ENCODE assay signal across 18 cellular contexts in the genomic region with DNA sequence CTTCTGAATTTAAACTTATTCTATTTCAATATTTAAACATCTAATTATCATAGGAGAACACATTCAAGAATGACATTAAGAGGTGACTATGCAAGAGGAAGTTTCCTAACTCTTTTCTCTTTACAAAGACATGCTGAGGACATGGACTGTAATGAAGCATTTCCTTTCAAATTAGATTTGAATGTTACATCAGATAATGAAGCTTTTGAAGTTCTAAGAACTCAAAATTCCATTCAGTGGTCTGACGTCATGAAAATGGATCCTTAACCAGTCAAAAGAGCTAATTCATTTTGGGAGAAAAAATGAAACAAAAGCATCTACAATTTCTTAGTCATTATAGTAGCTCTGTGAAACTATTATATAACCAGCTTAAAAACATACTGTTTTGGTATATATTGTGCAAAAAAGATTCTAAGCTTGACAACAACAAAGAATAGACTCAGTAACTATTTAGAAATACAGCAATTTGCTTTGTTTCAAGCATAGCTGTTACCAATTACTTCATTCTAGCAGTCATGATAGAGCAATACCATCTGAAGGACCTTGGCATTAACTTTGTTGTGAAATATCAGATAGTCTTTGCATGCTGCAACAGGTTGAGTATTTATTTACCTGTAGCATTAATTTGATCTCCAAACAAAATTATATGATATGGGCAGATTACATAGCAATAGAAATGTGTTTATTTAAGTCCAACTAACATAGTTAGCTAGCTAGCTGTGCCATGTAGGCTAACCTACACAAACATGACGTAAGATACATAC. TPM values are rescaled to one million over a fixed set of nuclear protein-coding genes. Genes with fewer than 3 reads are reported as not detected.
A peak's percentile ranks its signal among the peaks of the same experiment; 100 is the strongest.
DNase-seq lines count a peak whose midpoint lies in the region; ATAC-seq, FAIRE-seq and TF ChIP-seq lines count a peak whose summit lies in the region.
"Had no signal": no experiment of that assay in that cellular context is flagged by ENCODE, and none has a peak within 500 bp of the region (broad histone marks: within the 10 kb centered on the region; RNA-seq: fewer than 3 reads in every experiment).

No MANE protein-coding gene starts in this region.

- peak overlapping the region; percentile 44 for H3K27ac ChIP-seq in CD4-positive, alpha-beta memory T cell (ENCODE audit: low read depth, low read length)
- H3K27ac ChIP-seq in HL-60 (replicated peaks) (peak overlapping the region; percentile 57), HepG2 (ENCODE audit: extremely low read length, insufficient read depth, low read length) (no peak overlapping the region), PC-3 (ENCODE audit: low read length) (no peak overlapping the region)
- H3K27ac ChIP-seq: coronary artery, uterus had no signal

- no peaks in the 10 kb centered on the region for H3K9me3 ChIP-seq in CD4-positive, alpha-beta memory T cell (ENCODE audit: control insufficient read depth in 1 of 2, low read length in 2 of 2)
- H3K9me3 ChIP-seq in HepG2 (ENCODE audit: low read length) (no peaks in the 10 kb centered on the region), PC-3 (ENCODE audit: low read length) (no peaks in the 10 kb centered on the region)
- H3K9me3 ChIP-seq: HAP-1, uterus had no signal

- in situ Hi-C loops in HepG2 (cut with HindIII; ENCODE audit: extremely low pct_ligation_motif_present, low pct_unique_long_range_greater_than_20kb) = no loop called here

- peak in 1 of 5 donors; percentile 23 for DNase-seq in CD4-positive, alpha-beta memory T cell
- DNase-seq in HL-60 (ENCODE audit: low read depth in 1 of 2, low spot score in 1 of 2) = no peak
- no peak for DNase-seq in activated CD8-positive, alpha-beta T cell treated with anti-CD3 and anti-CD28 coated beads, Interleukin-2, amount 10 ng/mL, durations not matched to agents 7 days and 5 days
- DNase-seq in HepG2 (ENCODE audit: low spot score) = no peak
- no peak for DNase-seq in DMS79 treated with DMSO at 0.1 percent for 48 hours (lab: John Stamatoyannopoulos, UW)
- DNase-seq in DMS79 (lab: John Stamatoyannopoulos, UW) = no peak
- DNase-seq in PC-3 = no peak
- DNase-seq: anterior cingulate cortex; C1 segment of cervical spinal cord; kidney glomerular epithelial cell; NCI-H1105; NCI-H2227 treated with DMSO at 0.1 percent for 48 hours; stimulated activated CD4-positive, alpha-beta T cell treated with anti-CD3 and anti-CD28 coated beads, Interleukin-4, amount 100 ng/mL, for 4 hours; uterus had no signal

- H3K27me3 Mint-ChIP-seq in CD4-positive, alpha-beta memory T cell = no peaks in the 10 kb centered on the region
- H3K27me3 Mint-ChIP-seq in activated CD8-positive, alpha-beta T cell treated with anti-CD3 and anti-CD28 coated beads, Interleukin-2, amount 10 ng/mL, durations not matched to agents 7 days and 5 days (ENCODE audit: low read depth) = no peaks in the 10 kb centered on the region
- H3K27me3 Mint-ChIP-seq: IgD-negative memory B cell had no signal

- H3K9me2 ChIP-seq in PC-3 (replicated peaks; ENCODE audit: low read length) = no peaks in the 10 kb centered on the region

- BruUV-seq in HepG2 (replicated peaks; lab: Mats Ljungman, UMichigan) (no TSS peak), PC-3 (replicated peaks; lab: Mats Ljungman, UMichigan) (no TSS peak)

- no peaks in the 10 kb centered on the region for H3K36me3 ChIP-seq in CD4-positive, alpha-beta memory T cell (ENCODE audit: insufficient read depth, low read length)
- H3K36me3 ChIP-seq in HepG2 (replicated peaks in 1 of 2; ENCODE audit: control insufficient read depth in 1 of 2, insufficient read depth in 2 of 2, low read length in 2 of 2) = no peaks in the 10 kb centered on the region
- no peaks in the 10 kb centered on the region for H3K36me3 ChIP-seq in PC-3 (ENCODE audit: low read depth, low read length)
- H3K36me3 ChIP-seq: HAP-1, uterus had no signal

- TF ChIP-seq RAD21 in HepG2 (CRISPR knock-in tag; IDR thresholded peaks at IDR 0.05) = no peak

- FAIRE-seq in HepG2 (lab: Jason Lieb, UNC) = no peak

- CTCF ChIA-PET in CD4-positive, alpha-beta memory T cell (lab: Charles Lee; ENCODE audit: partially characterized antibody) = interaction anchor here (0.7 to 2.8 kb wide), 8 partner anchors 9 to 131 kb away, joined by 3 to 14 read pairs (median 4); a partner anchor contains a TSS
- CTCF ChIA-PET in activated CD8-positive, alpha-beta T cell treated with anti-CD3 and anti-CD28 coated beads, Interleukin-2, amount 10 ng/mL, durations not matched to agents 7 days and 5 days (lab: Charles Lee) = interaction anchor here (0.7 to 3.2 kb wide), 12 partner anchors 9 to 132 kb away, joined by 3 to 16 read pairs (median 4); a partner anchor contains a TSS
- CTCF ChIA-PET in HepG2 (lab: Yijun Ruan, JAX; ENCODE audit: low intra/inter-chr PET ratio, low total read pairs) (no interaction called here), PC-3 (lab: Charles Lee) (no interaction called here)

- H3K36me3 Mint-ChIP-seq in CD4-positive, alpha-beta memory T cell = no peaks in the 10 kb centered on the region
- H3K36me3 Mint-ChIP-seq in activated CD8-positive, alpha-beta T cell treated with anti-CD3 and anti-CD28 coated beads, Interleukin-2, amount 10 ng/mL, durations not matched to agents 7 days and 5 days (ENCODE audit: low read depth) = peaks cover 5% of the 10 kb centered on the region
- H3K36me3 Mint-ChIP-seq: IgD-negative memory B cell had no signal

- no peaks in the 10 kb centered on the region for H3K27me3 ChIP-seq in CD4-positive, alpha-beta memory T cell (ENCODE audit: insufficient read depth, low read length)
- H3K27me3 ChIP-seq in HL-60 (ENCODE audit: insufficient read depth, poor library complexity, severe bottlenecking) (no peaks in the 10 kb centered on the region), HepG2 (ENCODE audit: control insufficient read depth in 1 of 2, insufficient read depth in 2 of 2, low read length in 2 of 2) (no peaks in the 10 kb centered on the region), PC-3 (ENCODE audit: low read length) (no peaks in the 10 kb centered on the region)
- H3K27me3 ChIP-seq: uterus had no signal

- peak; percentile 21 for ATAC-seq in activated CD8-positive, alpha-beta T cell treated with anti-CD3 and anti-CD28 coated beads, Interleukin-2, amount 10 ng/mL, durations not matched to agents 7 days and 5 days
- ATAC-seq in HepG2 (no peak), PC-3 (no peak)

- H3K4me3 Mint-ChIP-seq in CD4-positive, alpha-beta memory T cell = peak overlapping the region in 1 of 8 donors; percentile 53
- H3K4me3 Mint-ChIP-seq in activated CD8-positive, alpha-beta T cell treated with anti-CD3 and anti-CD28 coated beads, Interleukin-2, amount 10 ng/mL, durations not matched to agents 7 days and 5 days = no peak overlapping the region

- TF ChIP-seq POLR2A in HepG2 (IDR thresholded peaks at IDR 0.05; ENCODE audit: insufficient read depth in 1 of 2, low read depth in 2 of 2, low read length in 2 of 2) = no peak

- no peak overlapping the region for H3K9ac ChIP-seq in HepG2 (ENCODE audit: insufficient read depth, low read depth, low read length)
- H3K9ac ChIP-seq in PC-3 (ENCODE audit: low read length) = no peak overlapping the region

- intact Hi-C loops in CD4-positive, alpha-beta memory T cell (cut with micrococcal nuclease) = loop anchor here (2.0 kb wide), 1 partner anchor 19 kb away; no protein-coding TSS in a partner anchor
- intact Hi-C loops in HepG2 (cut with micrococcal nuclease; ENCODE audit: unreplicated experiment) (no loop called here), PC-3 (cut with micrococcal nuclease) (no loop called here)

- TF ChIP-seq CTCF in HL-60 (IDR thresholded peaks at IDR 0.05; ENCODE audit: insufficient read depth, low read length) = no peak
- no peak for TF ChIP-seq CTCF in HepG2 (CRISPR knock-in tag; IDR thresholded peaks at IDR 0.05)
- TF ChIP-seq CTCF in PC-3 (conservative IDR thresholded peaks at IDR 0.05; ENCODE audit: low read depth, low read length) = no peak

- peaks cover under 1% of the 10 kb centered on the region for H3F3A ChIP-seq in PC-3 (ENCODE audit: low read length, unreplicated experiment)

- no peaks in the 10 kb centered on the region for H3K9me3 Mint-ChIP-seq in CD4-positive, alpha-beta memory T cell
- no peaks in the 10 kb centered on the region for H3K9me3 Mint-ChIP-seq in activated CD8-positive, alpha-beta T cell treated with anti-CD3 and anti-CD28 coated beads, Interleukin-2, amount 10 ng/mL, durations not matched to agents 7 days and 5 days (ENCODE audit: insufficient read depth)
- H3K9me3 Mint-ChIP-seq: IgD-negative memory B cell had no signal

- no peaks in the 10 kb centered on the region for H4K20me1 ChIP-seq in HepG2 (ENCODE audit: insufficient read depth, low read length)
- no peaks in the 10 kb centered on the region for H4K20me1 ChIP-seq in PC-3 (ENCODE audit: low read length)

- POLR2A ChIA-PET in CD4-positive, alpha-beta memory T cell (lab: Charles Lee; ENCODE audit: partially characterized antibody) = interaction anchor here (1.1 to 2.8 kb wide), 8 partner anchors 8 to 66 kb away, joined by 4 to 21 read pairs (median 8); a partner anchor contains a TSS
- POLR2A ChIA-PET in activated CD8-positive, alpha-beta T cell treated with anti-CD3 and anti-CD28 coated beads, Interleukin-2, amount 10 ng/mL, durations not matched to agents 7 days and 5 days (lab: Charles Lee) = interaction anchor here (0.5 to 1.3 kb wide), 4 partner anchors 13 to 58 kb away, joined by 3 to 5 read pairs (median 3); no protein-coding TSS in a partner anchor
- POLR2A ChIA-PET in HepG2 (lab: Yijun Ruan, JAX) (no interaction called here), PC-3 (lab: Charles Lee; ENCODE audit: unreplicated experiment) (interaction anchor here (0.5 kb wide), 1 partner anchor 9 kb away, joined by 3 read pairs; no protein-coding TSS in a partner anchor)

- peaks cover 21 to 38% (median 27%) of the 10 kb centered on the region in 4 donors for H3K4me1 Mint-ChIP-seq in CD4-positive, alpha-beta memory T cell
- peaks cover 40% of the 10 kb centered on the region for H3K4me1 Mint-ChIP-seq in activated CD8-positive, alpha-beta T cell treated with anti-CD3 and anti-CD28 coated beads, Interleukin-2, amount 10 ng/mL, durations not matched to agents 7 days and 5 days (ENCODE audit: low read depth)

- H2AFZ ChIP-seq in HepG2 (ENCODE audit: low read length) (no peak overlapping the region), PC-3 (ENCODE audit: low read length) (no peak overlapping the region)

- H3K4me3 ChIP-seq in CD4-positive, alpha-beta memory T cell (ENCODE audit: low read length in 2 of 2) = no peak overlapping the region
- H3K4me3 ChIP-seq in HL-60 (replicated peaks; ENCODE audit: insufficient read depth, low read length) (no peak overlapping the region), HepG2 (replicated peaks in 1 of 3; ENCODE audit: insufficient read depth in 1 of 3, low read depth in 2 of 3, low read length in 3 of 3) (no peak overlapping the region), PC-3 (ENCODE audit: low read length) (no peak overlapping the region)
- H3K4me3 ChIP-seq: coronary artery, HAP-1, uterus had no signal

- no peak overlapping the region for H3K4me2 ChIP-seq in HepG2 (ENCODE audit: low read depth, low read length)
- no peak overlapping the region for H3K4me2 ChIP-seq in PC-3 (ENCODE audit: low read length)

- TF ChIP-seq EP300 in HepG2 (IDR thresholded peaks at IDR 0.05; ENCODE audit: low read depth in 2 of 2, low read length in 2 of 2) (no peak), HepG2 (CRISPR knock-in tag; IDR thresholded peaks at IDR 0.05; ENCODE audit: borderline replicate concordance) (no peak)

- 15% methylated on average over 2 of the region's 2 CpGs for WGBS in HepG2 (ENCODE audit: low lambda C conversion rate)

- peak overlapping the region; percentile 17 to 94 (median 88) for H3K27ac Mint-ChIP-seq in CD4-positive, alpha-beta memory T cell
- H3K27ac Mint-ChIP-seq in activated CD8-positive, alpha-beta T cell treated with anti-CD3 and anti-CD28 coated beads, Interleukin-2, amount 10 ng/mL, durations not matched to agents 7 days and 5 days = no peak overlapping the region

- H3K79me2 ChIP-seq in HepG2 (ENCODE audit: insufficient read depth, low read length) = no peaks in the 10 kb centered on the region
- no peaks in the 10 kb centered on the region for H3K79me2 ChIP-seq in PC-3 (ENCODE audit: low read length)

- H3K4me1 ChIP-seq in CD4-positive, alpha-beta memory T cell (ENCODE audit: insufficient read depth, low read length) = peaks cover 26% of the 10 kb centered on the region
- no peaks in the 10 kb centered on the region for H3K4me1 ChIP-seq in HepG2 (ENCODE audit: insufficient read depth, low read length)
- peaks cover 1% of the 10 kb centered on the region for H3K4me1 ChIP-seq in PC-3 (ENCODE audit: insufficient read depth, low read length)
- H3K4me1 ChIP-seq: HAP-1, uterus had no signal

RNA-seq across cellular contexts. Expression of a gene that starts 13.7 kb away (rescaled TPM):
- 1 to 10 TPM; 1.2 to 1.4 TPM for total RNA-seq in CD4-positive, alpha-beta memory T cell
- under 1 TPM in 1 of 2 donors, not detected in 1; 0.16 TPM for polyA plus RNA-seq in CD4-positive, alpha-beta memory T cell
- under 1 TPM; 0.26 TPM for total RNA-seq in activated CD8-positive, alpha-beta T cell treated with anti-CD3 and anti-CD28 coated beads, Interleukin-2, amount 10 ng/mL, durations not matched to agents 7 days and 5 days
- total RNA-seq in HepG2 (2016; rRNA removed; fragmentation: Illumina TruSeq; extraction: Trizol) (not detected in 2 replicates), PC-3 (2014; rRNA removed) (not detected in 2 replicates)
- not detected in 2 replicates for total RNA-seq in HepG2 (2016; cell fraction: cytosol; rRNA removed; fragmentation: Illumina TruSeq; extraction: Trizol; ENCODE audit: low read depth)
- total RNA-seq in HepG2 (2016; cell fraction: insoluble cytoplasmic fraction; rRNA removed; fragmentation: Illumina TruSeq; extraction: Trizol) = not detected in 2 replicates
- not detected in 2 replicates for total RNA-seq in HepG2 (2016; cell fraction: membrane; rRNA removed; fragmentation: Illumina TruSeq; extraction: Trizol)
- total RNA-seq in HepG2 (2016; cell fraction: nucleus; rRNA removed; fragmentation: Illumina TruSeq; extraction: Trizol) = not detected in 2 replicates
- not detected in 2 replicates for polyA plus RNA-seq in HepG2 (2011; rRNA removed)
- polyA plus RNA-seq in HepG2 (2011; cell fraction: cytosol; rRNA removed) = not detected in 2 replicates
- polyA plus RNA-seq in HepG2 (2011; cell fraction: nucleus; rRNA removed) = not detected in 2 replicates
- not detected in 2 replicates for polyA plus RNA-seq in HepG2 (2012)
- not detected in 2 replicates for polyA plus RNA-seq in HepG2 (2016; cell fraction: cytosol; fragmentation: Illumina TruSeq; extraction: Trizol; ENCODE audit: low read depth)
- polyA plus RNA-seq in HepG2 (2016; cell fraction: insoluble cytoplasmic fraction; fragmentation: Illumina TruSeq; extraction: Trizol; ENCODE audit: low read depth) = not detected in 2 replicates
- polyA plus RNA-seq in HepG2 (2016; cell fraction: membrane; fragmentation: Illumina TruSeq; extraction: Trizol; ENCODE audit: low read depth) = not detected in 2 replicates
- polyA plus RNA-seq in HepG2 (2016; cell fraction: nucleus; fragmentation: Illumina TruSeq; extraction: Trizol; ENCODE audit: insufficient read depth, low read depth) = not detected in 2 replicates
- polyA minus RNA-seq in HepG2 (2011; rRNA and poly(A)+ RNA removed; ENCODE audit: low replicate concordance) = not detected in 2 replicates
- not detected in 2 replicates for polyA minus RNA-seq in HepG2 (2011; cell fraction: cytosol; rRNA and poly(A)+ RNA removed)
- not detected in 2 replicates for polyA minus RNA-seq in HepG2 (2011; cell fraction: nucleus; rRNA and poly(A)+ RNA removed)
- total RNA-seq: osteocyte had no signal
- polyA plus RNA-seq: IgD-negative memory B cell had no signal

RNA-seq across cellular contexts. Expression of a gene that starts 23.4 kb away (rescaled TPM):
- total RNA-seq in CD4-positive, alpha-beta memory T cell = 10 to 100 TPM; 89.6 to 97.4 TPM
- 10 to 100 TPM; 19.7 to 29.1 TPM for polyA plus RNA-seq in CD4-positive, alpha-beta memory T cell
- total RNA-seq in activated CD8-positive, alpha-beta T cell treated with anti-CD3 and anti-CD28 coated beads, Interleukin-2, amount 10 ng/mL, durations not matched to agents 7 days and 5 days = 10 to 100 TPM; 34.7 to 35.5 TPM
- 1.4 and 1.5 TPM in 2 replicates for total RNA-seq in HepG2 (2016; rRNA removed; fragmentation: Illumina TruSeq; extraction: Trizol)
- 1.5 and 1.8 TPM in 2 replicates for total RNA-seq in HepG2 (2016; cell fraction: cytosol; rRNA removed; fragmentation: Illumina TruSeq; extraction: Trizol; ENCODE audit: low read depth)
- total RNA-seq in HepG2 (2016; cell fraction: insoluble cytoplasmic fraction; rRNA removed; fragmentation: Illumina TruSeq; extraction: Trizol) = 0.95 and 0.97 TPM in 2 replicates
- 1.00 and 1.2 TPM in 2 replicates for total RNA-seq in HepG2 (2016; cell fraction: membrane; rRNA removed; fragmentation: Illumina TruSeq; extraction: Trizol)
- total RNA-seq in HepG2 (2016; cell fraction: nucleus; rRNA removed; fragmentation: Illumina TruSeq; extraction: Trizol) = 4.1 and 5.6 TPM in 2 replicates
- polyA plus RNA-seq in HepG2 (2011; rRNA removed) = 0.16 and 0.37 TPM in 2 replicates
- polyA plus RNA-seq in HepG2 (2011; cell fraction: cytosol; rRNA removed) = 0.09 TPM in 2 replicates
- 0.14 and 0.35 TPM in 2 replicates for polyA plus RNA-seq in HepG2 (2011; cell fraction: nucleus; rRNA removed)
- polyA plus RNA-seq in HepG2 (2012) = 0.13 and 0.16 TPM in 2 replicates
- 0.02 and 0.10 TPM in 2 replicates for polyA plus RNA-seq in HepG2 (2016; cell fraction: cytosol; fragmentation: Illumina TruSeq; extraction: Trizol; ENCODE audit: low read depth)
- 0.32 and 0.37 TPM in 2 replicates for polyA plus RNA-seq in HepG2 (2016; cell fraction: insoluble cytoplasmic fraction; fragmentation: Illumina TruSeq; extraction: Trizol; ENCODE audit: low read depth)
- polyA plus RNA-seq in HepG2 (2016; cell fraction: membrane; fragmentation: Illumina TruSeq; extraction: Trizol; ENCODE audit: low read depth) = 0.03 and 0.15 TPM in 2 replicates
- 0.53 and 0.87 TPM in 2 replicates for polyA plus RNA-seq in HepG2 (2016; cell fraction: nucleus; fragmentation: Illumina TruSeq; extraction: Trizol; ENCODE audit: insufficient read depth, low read depth)
- 0.74 and 12.3 TPM in 2 replicates for polyA minus RNA-seq in HepG2 (2011; rRNA and poly(A)+ RNA removed; ENCODE audit: low replicate concordance)
- polyA minus RNA-seq in HepG2 (2011; cell fraction: cytosol; rRNA and poly(A)+ RNA removed) = 0.49 and 0.70 TPM in 2 replicates
- polyA minus RNA-seq in HepG2 (2011; cell fraction: nucleus; rRNA and poly(A)+ RNA removed) = 3.1 and 4.7 TPM in 2 replicates
- total RNA-seq in PC-3 (2014; rRNA removed) = 12.5 and 13.2 TPM in 2 replicates

Comparison
In these comparisons a context has a peak if more than half of its experiments do, and no peak if none do; other contexts are left out.
1. H3K27ac ChIP-seq: peak in CD4-positive, alpha-beta memory T cell (single experiment) and HL-60 (single experiment); none in HepG2 (single experiment) and PC-3 (single experiment).
2. CTCF ChIA-PET loops: an anchor here in CD4-positive, alpha-beta memory T cell (0.7 to 2.8 kb wide) and activated CD8-positive, alpha-beta T cell treated with anti-CD3 and anti-CD28 coated beads, Interleukin-2, amount 10 ng/mL, durations not matched to agents 7 days and 5 days (0.7 to 3.2 kb wide); none called in HepG2 and PC-3.